In genomic region chr2:237072067-237072931, GRCh38 we compare ENCODE assay signal across 9 cellular contexts. TPM values are rescaled to one million over a fixed set of nuclear protein-coding genes. Genes with fewer than 3 reads are reported as not detected.
DNase-seq lines count a peak whose midpoint lies in the region; ATAC-seq and TF ChIP-seq lines count a peak whose summit lies in the region.
"Had no signal": no experiment of that assay in that cellular context is flagged by ENCODE, and none has a peak within 500 bp of the region (broad histone marks: within the 10 kb centered on the region; RNA-seq: fewer than 3 reads in every experiment).

No MANE protein-coding gene starts in this region.

- POLR2A ChIA-PET in naive thymus-derived CD4-positive, alpha-beta T cell (lab: Charles Lee): no interaction called here

- peak; percentile 95 for TF ChIP-seq CTCF in GM12872 (IDR thresholded peaks at IDR 0.05; ENCODE audit: insufficient read depth, low read depth, low read length)

- peaks cover 0 to 2% (median 0%) of the 10 kb centered on the region in 7 donors for H3K4me1 Mint-ChIP-seq in naive thymus-derived CD4-positive, alpha-beta T cell
- H3K4me1 Mint-ChIP-seq in stimulated activated effector memory CD8-positive, alpha-beta T cell treated with anti-CD3 and anti-CD28 coated beads, Interleukin-12 subunit alpha, Interleukin-12 subunit beta, amount 100 ng/mL, for 72 hours: no peaks in the 10 kb centered on the region

- peak overlapping the region in 1 of 9 donors; percentile 25 for H3K27ac Mint-ChIP-seq in naive thymus-derived CD4-positive, alpha-beta T cell
- no peak overlapping the region for H3K27ac Mint-ChIP-seq in stimulated activated effector memory CD8-positive, alpha-beta T cell treated with anti-CD3 and anti-CD28 coated beads, Interleukin-12 subunit alpha, Interleukin-12 subunit beta, amount 100 ng/mL, for 72 hours
- H3K27ac Mint-ChIP-seq: stimulated activated naive CD8-positive, alpha-beta T cell treated with anti-CD3 and anti-CD28 coated beads, Interleukin-15, Interleukin-2, amounts not matched to agents 100 ng/mL and 50 ng/mL, for 24 hours had no signal

- H3K27ac ChIP-seq in naive thymus-derived CD4-positive, alpha-beta T cell (ENCODE audit: low read depth, low read length): no peak overlapping the region

- no peaks in the 10 kb centered on the region for H3K4me1 ChIP-seq in naive thymus-derived CD4-positive, alpha-beta T cell (ENCODE audit: control insufficient read depth in 2 of 2, insufficient read depth in 2 of 2, low read length in 2 of 2)

- peak; percentile 72 for ATAC-seq in naive thymus-derived CD4-positive, alpha-beta T cell
- no peak for ATAC-seq in stimulated activated effector memory CD8-positive, alpha-beta T cell treated with anti-CD3 and anti-CD28 coated beads, Interleukin-12 subunit alpha, Interleukin-12 subunit beta, amount 100 ng/mL, for 72 hours
- ATAC-seq in GM18861 (IDR thresholded peaks at IDR 0.05; ENCODE audit: unreplicated experiment): no peak

- no peak overlapping the region for H3K4me3 ChIP-seq in naive thymus-derived CD4-positive, alpha-beta T cell (ENCODE audit: low read length)

- H3K9me3 ChIP-seq in naive thymus-derived CD4-positive, alpha-beta T cell (ENCODE audit: control insufficient read depth in 2 of 3, low read length in 3 of 3): no peaks in the 10 kb centered on the region

- H3K9me3 Mint-ChIP-seq in naive thymus-derived CD4-positive, alpha-beta T cell: no peaks in the 10 kb centered on the region
- H3K9me3 Mint-ChIP-seq in stimulated activated effector memory CD8-positive, alpha-beta T cell treated with anti-CD3 and anti-CD28 coated beads, Interleukin-12 subunit alpha, Interleukin-12 subunit beta, amount 100 ng/mL, for 72 hours: no peaks in the 10 kb centered on the region
- H3K9me3 Mint-ChIP-seq: stimulated activated naive CD8-positive, alpha-beta T cell treated with anti-CD3 and anti-CD28 coated beads, Interleukin-15, Interleukin-2, amounts not matched to agents 100 ng/mL and 50 ng/mL, for 24 hours had no signal

- CTCF ChIA-PET in naive thymus-derived CD4-positive, alpha-beta T cell (lab: Charles Lee): interaction anchor here (0.9 to 1.0 kb wide), 2 partner anchors 475 to 718 kb away, joined by 3 read pairs; no protein-coding TSS in a partner anchor

- no peaks in the 10 kb centered on the region for H3K36me3 ChIP-seq in naive thymus-derived CD4-positive, alpha-beta T cell (ENCODE audit: control insufficient read depth in 2 of 3, insufficient read depth in 3 of 3, low read length in 3 of 3)

- DNase-seq in A172 (ENCODE audit: low spot score) (peak; percentile 54), NCI-H2196 (lab: John Stamatoyannopoulos, UW; ENCODE audit: unreplicated experiment) (peak; percentile 76), epidermal melanocyte (ENCODE audit: insufficient read length, low spot score) (peak; percentile 54)
- DNase-seq in activated CD8-positive, alpha-beta memory T cell treated with anti-CD3 and anti-CD28 coated beads for 4 hours (ENCODE audit: low read depth in 2 of 2): peak; percentile 39 to 46
- DNase-seq in naive thymus-derived CD4-positive, alpha-beta T cell: peak; percentile 28 to 76 (median 51)
- peak; percentile 64 to 84 for DNase-seq in stimulated activated effector memory CD8-positive, alpha-beta T cell treated with anti-CD3 and anti-CD28 coated beads, Interleukin-12 subunit alpha, Interleukin-12 subunit beta, amount 100 ng/mL, for 72 hours (ENCODE audit: low spot score in 2 of 2)

- peaks cover 0 to 2% (median 0%) of the 10 kb centered on the region in 5 donors for H3K27me3 Mint-ChIP-seq in naive thymus-derived CD4-positive, alpha-beta T cell
- H3K27me3 Mint-ChIP-seq: stimulated activated naive CD8-positive, alpha-beta T cell treated with anti-CD3 and anti-CD28 coated beads, Interleukin-15, Interleukin-2, amounts not matched to agents 100 ng/mL and 50 ng/mL, for 24 hours had no signal

- H3K4me3 Mint-ChIP-seq in naive thymus-derived CD4-positive, alpha-beta T cell: no peak overlapping the region
- no peak overlapping the region for H3K4me3 Mint-ChIP-seq in stimulated activated effector memory CD8-positive, alpha-beta T cell treated with anti-CD3 and anti-CD28 coated beads, Interleukin-12 subunit alpha, Interleukin-12 subunit beta, amount 100 ng/mL, for 72 hours
- H3K4me3 Mint-ChIP-seq: stimulated activated naive CD8-positive, alpha-beta T cell treated with anti-CD3 and anti-CD28 coated beads, Interleukin-15, Interleukin-2, amounts not matched to agents 100 ng/mL and 50 ng/mL, for 24 hours had no signal

- intact Hi-C loops in naive thymus-derived CD4-positive, alpha-beta T cell (cut with micrococcal nuclease): loop anchor here (1.0 to 10.0 kb wide), 7 partner anchors 503 to 1307 kb away; partner anchors contain the start of gene ACKR3 (in 1 of the 2)

- no peaks in the 10 kb centered on the region for H3K27me3 ChIP-seq in naive thymus-derived CD4-positive, alpha-beta T cell (ENCODE audit: control insufficient read depth in 2 of 2, insufficient read depth in 2 of 2, low read length in 2 of 2)

- H3K36me3 Mint-ChIP-seq in naive thymus-derived CD4-positive, alpha-beta T cell: no peaks in the 10 kb centered on the region
- no peaks in the 10 kb centered on the region for H3K36me3 Mint-ChIP-seq in stimulated activated effector memory CD8-positive, alpha-beta T cell treated with anti-CD3 and anti-CD28 coated beads, Interleukin-12 subunit alpha, Interleukin-12 subunit beta, amount 100 ng/mL, for 72 hours

RNA-seq across cellular contexts. Expression of gene COPS8, which starts 13.4 kb away (rescaled TPM):
- 160 and 268 TPM in 2 replicates for total RNA-seq in A172 (2014; rRNA removed; shearing (Covaris generic))
- 10 to 100 TPM; 31.2 to 46.4 (median 40.8) TPM for total RNA-seq in naive thymus-derived CD4-positive, alpha-beta T cell
- polyA plus RNA-seq in naive thymus-derived CD4-positive, alpha-beta T cell: 10 to 100 TPM; 53.8 to 55.5 TPM
